Comparison of ENCODE assay signal across 18 cellular contexts in genomic region chrX:36407886-36408285, GRCh38.
DNase-seq lines count a peak whose midpoint lies in the region; FAIRE-seq and TF ChIP-seq lines count a peak whose summit lies in the region.
"Had no signal": no experiment of that assay in that cellular context is flagged by ENCODE, and none has a peak within 500 bp of the region (broad histone marks: within the 10 kb centered on the region; RNA-seq: fewer than 3 reads in every experiment).

No MANE protein-coding gene starts in this region.

- no peak for TF ChIP-seq RAD21 in Ishikawa (IDR thresholded peaks at IDR 0.05; ENCODE audit: low read depth)

- no peak for TF ChIP-seq POLR2A in H54 (IDR thresholded peaks at IDR 0.05; ENCODE audit: low read depth, low read length)

- TF ChIP-seq EP300 in Ishikawa (IDR thresholded peaks at IDR 0.05; ENCODE audit: borderline replicate concordance), result no peak

- no peak for FAIRE-seq in H54 (lab: Jason Lieb, UNC)
- FAIRE-seq: D721Med, GM12892, GM19239, HepG2, HTR-8/SVneo had no signal

- DNase-seq in NCI-H2171 treated with DMSO at 0.1 percent for 48 hours (lab: John Stamatoyannopoulos, UW), result peak; percentile 1
- DNase-seq in NCI-H2171 (lab: John Stamatoyannopoulos, UW), result no peak
- DNase-seq in NCI-H510A (lab: John Stamatoyannopoulos, UW), result peak; percentile 5
- DNase-seq in left kidney (ENCODE audit: low read depth, low spot score), result peak; percentile 1
- no peak for DNase-seq in stimulated activated naive CD4-positive, alpha-beta T cell treated with Interleukin-2 at 50 U/mL for 16 hours (lab: John Stamatoyannopoulos, UW)
- no peak for DNase-seq in GM03348 (ENCODE audit: low spot score)
- DNase-seq in H54 (ENCODE audit: insufficient read length, low spot score), result no peak
- DNase-seq: BE2C; CD4-positive, alpha-beta memory T cell; COR-L47; DMS79; GOT3 had no signal

TF ChIP-seq in Ishikawa, 13 proteins besides CTCF, POLR2A, EP300 and RAD21:
- TF ChIP-seq CREB1 (IDR thresholded peaks at IDR 0.05; ENCODE audit: low read depth) (no peak), NFIC (IDR thresholded peaks at IDR 0.05) (0 out of 2 replicates have a peak, but pooled peaks have one; percentile 17), TAF1 (IDR thresholded peaks at IDR 0.05; ENCODE audit: low read depth) (no peak)

Comparison
In these comparisons a context has a peak if more than half of its experiments do, and no peak if none do; other contexts are left out.
1. DNase-seq: peak in NCI-H2171 treated with DMSO at 0.1 percent for 48 hours (single experiment), NCI-H510A (single experiment) and left kidney (single experiment); none in NCI-H2171 (single experiment), stimulated activated naive CD4-positive, alpha-beta T cell treated with Interleukin-2 at 50 U/mL for 16 hours (single experiment), GM03348 (single experiment) and H54 (single experiment).